ENCODE assay signal across 29 cellular contexts in the genomic region with DNA sequence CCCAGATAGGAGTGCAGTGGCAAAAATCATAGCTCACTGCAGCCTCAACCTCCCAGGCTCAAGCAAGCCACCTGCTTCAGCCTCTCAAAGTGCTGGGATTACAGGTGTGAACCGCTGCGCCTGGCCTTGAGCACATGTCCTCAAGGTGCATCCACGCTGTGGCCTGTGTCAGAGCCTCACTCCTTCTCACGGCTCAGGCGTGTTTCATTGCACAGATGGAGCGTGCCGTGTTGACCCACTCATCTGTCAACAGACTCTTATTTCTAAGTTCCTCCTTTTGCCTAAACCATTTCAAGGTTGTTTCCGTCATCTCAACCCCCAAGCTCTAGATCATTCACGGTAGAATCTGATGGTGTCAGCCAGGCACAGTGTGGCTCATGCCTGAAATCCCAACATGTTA. TPM values are rescaled to one million over a fixed set of nuclear protein-coding genes. Genes with fewer than 3 reads are reported as not detected.
DNase-seq lines count a peak whose midpoint lies in the region; ATAC-seq, FAIRE-seq and TF ChIP-seq lines count a peak whose summit lies in the region.
"Had no signal": no experiment of that assay in that cellular context is flagged by ENCODE, and none has a peak within 500 bp of the region (broad histone marks: within the 10 kb centered on the region; RNA-seq: fewer than 3 reads in every experiment).

No MANE protein-coding gene starts in this region.

- H3K9me1 ChIP-seq in K562 (ENCODE audit: control insufficient read depth, insufficient read depth, low read length): no peaks in the 10 kb centered on the region

- no peak for ATAC-seq in HepG2
- no peak for ATAC-seq in right lobe of liver
- ATAC-seq in K562: no peak
- ATAC-seq in HG02588 (IDR thresholded peaks at IDR 0.05; ENCODE audit: unreplicated experiment): no peak
- ATAC-seq in HG03342 (IDR thresholded peaks at IDR 0.05; ENCODE audit: unreplicated experiment): no peak
- ATAC-seq: Panc1, T-cell had no signal

- H3K79me2 ChIP-seq in HepG2 (ENCODE audit: insufficient read depth, low read length) (no peaks in the 10 kb centered on the region), K562 (ENCODE audit: control insufficient read depth, insufficient read depth, low read length) (no peaks in the 10 kb centered on the region)

- H3K9me3 ChIP-seq in HepG2 (ENCODE audit: low read length) (peaks cover 5% of the 10 kb centered on the region; the same call in 1 of the 2 replicates), right lobe of liver (no peaks in the 10 kb centered on the region), K562 (replicated peaks; ENCODE audit: control insufficient read depth, insufficient read depth, low read depth, low read length) (no peaks in the 10 kb centered on the region; the same call in none of the 2 replicates), small intestine (ENCODE audit: control insufficient read depth, low read depth) (no peaks in the 10 kb centered on the region)

- POLR2A ChIA-PET in HepG2 (lab: Yijun Ruan, JAX) (no interaction called here), K562 (lab: Yijun Ruan, JAX) (interaction anchor here (0.6 to 1.2 kb wide), 3 partner anchors 13 to 480 kb away, joined by 3 to 5 read pairs (median 4); no protein-coding TSS in a partner anchor)

- no peak for TF ChIP-seq RAD21 in HepG2 (CRISPR knock-in tag; IDR thresholded peaks at IDR 0.05)
- no peak for TF ChIP-seq RAD21 in K562 (CRISPR knock-in tag; conservative IDR thresholded peaks at IDR 0.05 in 1 of 2, IDR thresholded peaks at IDR 0.05 in 1 of 2)

- H3K9ac ChIP-seq in HepG2 (ENCODE audit: insufficient read depth, low read depth, low read length): no peak overlapping the region
- no peak overlapping the region for H3K9ac ChIP-seq in K562 (ENCODE audit: insufficient read depth in 1 of 2, low read depth in 2 of 2, low read length in 2 of 2)
- H3K9ac ChIP-seq: GM23248, SK-N-SH had no signal

- no TSS peak for BruUV-seq in HepG2 (replicated peaks; lab: Mats Ljungman, UMichigan)
- BruUV-seq in K562 (replicated peaks; lab: Mats Ljungman, UMichigan): no TSS peak

- TF ChIP-seq POLR2A in HepG2 (IDR thresholded peaks at IDR 0.05; ENCODE audit: insufficient read depth in 1 of 2, low read depth in 2 of 2, low read length in 2 of 2): no peak
- no peak for TF ChIP-seq POLR2A in right lobe of liver (IDR thresholded peaks at IDR 0.05)
- no peak for TF ChIP-seq POLR2A in K562 (conservative IDR thresholded peaks at IDR 0.05)

- no peak overlapping the region for H3K4me2 ChIP-seq in HepG2 (ENCODE audit: low read depth, low read length)
- no peak overlapping the region for H3K4me2 ChIP-seq in K562 (ENCODE audit: insufficient read depth, low read length)
- H3K4me2 ChIP-seq: SK-N-SH had no signal

- CTCF ChIA-PET in HepG2 (lab: Yijun Ruan, JAX; ENCODE audit: low intra/inter-chr PET ratio, low total read pairs) (no interaction called here), K562 (lab: Yijun Ruan, JAX; ENCODE audit: low intra/inter-chr PET ratio) (no interaction called here)

- in situ Hi-C loops in HepG2 (cut with HindIII; ENCODE audit: extremely low pct_ligation_motif_present, low pct_unique_long_range_greater_than_20kb) (no loop called here), K562 (cut with MboI) (no loop called here)

- 21% methylated on average over 6 of the region's 9 CpGs for WGBS in HepG2 (ENCODE audit: low lambda C conversion rate)
- WGBS in right lobe of liver (ENCODE audit: insufficient coverage, low coverage, low lambda C conversion rate, missing lambda C conversion rate): 54% methylated on average over 4 of the region's 9 CpGs
- 6% methylated on average over 9 of the region's 9 CpGs for WGBS in K562 (ENCODE audit: insufficient coverage, low coverage, missing lambda C conversion rate)
- whole genome bisulfite sequencing in small intestine, 3 donors: 62 to 80% (median 70%) methylated on average over 9 of the region's 9 CpGs

- H3K27ac ChIP-seq in HepG2 (ENCODE audit: extremely low read length, insufficient read depth, low read length): no peak overlapping the region
- no peak overlapping the region for H3K27ac ChIP-seq in right lobe of liver
- no peak overlapping the region for H3K27ac ChIP-seq in K562 (ENCODE audit: extremely low read depth, low read depth, low read length)
- H3K27ac ChIP-seq in small intestine (ENCODE audit: low read depth in 1 of 2, low read length in 1 of 2): no peak overlapping the region
- H3K27ac ChIP-seq: C4-2B, GM23248, HL-60 had no signal

- intact Hi-C loops in HepG2 (cut with micrococcal nuclease; ENCODE audit: unreplicated experiment): no loop called here
- intact Hi-C loops in right lobe of liver (cut with DNase I): loop anchor here in 1 of 2 donors (10.0 kb wide), 1 partner anchor 229 kb away; no protein-coding TSS in a partner anchor
- intact Hi-C loops in K562 (cut with micrococcal nuclease): no loop called here

- H3K4me1 ChIP-seq in HepG2 (ENCODE audit: insufficient read depth, low read length): peaks cover 8% of the 10 kb centered on the region
- no peaks in the 10 kb centered on the region for H3K4me1 ChIP-seq in right lobe of liver
- peaks cover 3 to 27% of the 10 kb centered on the region in 2 experiments; a peak in 3 of 5 replicates for H3K4me1 ChIP-seq in K562 (replicated peaks in 1 of 2; ENCODE audit: control insufficient read depth in 2 of 2, insufficient read depth in 2 of 2, low read length in 2 of 2)
- no peaks in the 10 kb centered on the region for H3K4me1 ChIP-seq in small intestine (ENCODE audit: control insufficient read depth in 2 of 2, insufficient read depth in 1 of 2, low read depth in 1 of 2, low read length in 1 of 2)

- H2AFZ ChIP-seq in HepG2 (ENCODE audit: low read length) (no peak overlapping the region), K562 (ENCODE audit: low read depth, low read length) (no peak overlapping the region)
- H2AFZ ChIP-seq: GM23248 had no signal

- no peaks in the 10 kb centered on the region for H4K20me1 ChIP-seq in HepG2 (ENCODE audit: insufficient read depth, low read length)
- H4K20me1 ChIP-seq in K562 (replicated peaks; ENCODE audit: control insufficient read depth, insufficient read depth, low read length): no peaks in the 10 kb centered on the region

- DNase-seq in HepG2 (ENCODE audit: low spot score) (no peak), right lobe of liver (no peak), NOMO-1 treated with dmso at 0.1 percent for 144 hours (lab: John Stamatoyannopoulos, UW; ENCODE audit: unreplicated experiment) (peak; percentile 28), K562 (ENCODE audit: extremely low read depth in 1 of 4, low spot score in 3 of 4) (no peak), small intestine (no peak), dermis blood vessel endothelial cell (no peak)
- DNase-seq: 8988T; Calu3; CD8-positive, alpha-beta memory T cell; GM23248; H9; HFFc6; NCI-H1105 treated with DMSO at 0.1 percent for 48 hours; NCI-H2029 treated with DMSO at 0.1 percent for 48 hours; NCI-H2171 treated with DMSO at 0.1 percent for 48 hours; NCI-H524 treated with DMSO at 0.1 percent for 48 hours; SIG-M5; SK-N-SH; T-cell had no signal

- H3K4me3 ChIP-seq in HepG2 (replicated peaks in 1 of 3; ENCODE audit: insufficient read depth in 1 of 3, low read depth in 2 of 3, low read length in 3 of 3) (no peak overlapping the region), right lobe of liver (no peak overlapping the region), K562 (no peak overlapping the region), small intestine (ENCODE audit: low read depth in 1 of 2, low read length in 2 of 2) (no peak overlapping the region)
- H3K4me3 ChIP-seq: GM23248 had no signal

- no peaks in the 10 kb centered on the region for H3K36me3 ChIP-seq in HepG2 (replicated peaks in 1 of 2; ENCODE audit: control insufficient read depth in 1 of 2, insufficient read depth in 2 of 2, low read length in 2 of 2)
- no peaks in the 10 kb centered on the region for H3K36me3 ChIP-seq in right lobe of liver
- H3K36me3 ChIP-seq in K562 (ENCODE audit: control insufficient read depth, insufficient read depth, low read length): no peaks in the 10 kb centered on the region
- H3K36me3 ChIP-seq in small intestine (ENCODE audit: control insufficient read depth in 2 of 2, insufficient read depth in 2 of 2, low read length in 2 of 2): no peaks in the 10 kb centered on the region

- no peak for TF ChIP-seq CTCF in HepG2 (CRISPR knock-in tag; IDR thresholded peaks at IDR 0.05)
- TF ChIP-seq CTCF in right lobe of liver (IDR thresholded peaks at IDR 0.05): no peak
- TF ChIP-seq CTCF in K562 (IDR thresholded peaks at IDR 0.05 in 2 of 3, conservative IDR thresholded peaks at IDR 0.05 in 1 of 3; ENCODE audit: insufficient read depth in 2 of 3, low read depth in 1 of 3, low read length in 3 of 3): no peak

- H3K27me3 ChIP-seq in HepG2 (ENCODE audit: control insufficient read depth in 1 of 2, insufficient read depth in 2 of 2, low read length in 2 of 2): peaks cover 13 to 58% of the 10 kb centered on the region in 2 experiments
- H3K27me3 ChIP-seq in right lobe of liver: peaks cover 0 to 13% of the 10 kb centered on the region in 2 donors
- peaks cover 2 to 21% of the 10 kb centered on the region in 2 experiments; a peak in 3 of 5 replicates for H3K27me3 ChIP-seq in K562 (ENCODE audit: control insufficient read depth in 2 of 2, insufficient read depth in 2 of 2, low read length in 2 of 2)
- peaks cover 0 to 14% of the 10 kb centered on the region in 2 donors for H3K27me3 ChIP-seq in small intestine (ENCODE audit: control insufficient read depth in 2 of 2, insufficient read depth in 2 of 2, low read length in 2 of 2)

- TF ChIP-seq EP300 in HepG2 (IDR thresholded peaks at IDR 0.05; ENCODE audit: low read depth in 2 of 2, low read length in 2 of 2) (no peak), HepG2 (CRISPR knock-in tag; IDR thresholded peaks at IDR 0.05; ENCODE audit: borderline replicate concordance) (no peak), K562 (IDR thresholded peaks at IDR 0.05; ENCODE audit: low read length) (no peak)

- FAIRE-seq in HepG2 (lab: Jason Lieb, UNC): no peak
- FAIRE-seq in K562 (lab: Jason Lieb, UNC): no peak
- no peak for FAIRE-seq in small intestine (lab: Jason Lieb, UNC)
- FAIRE-seq: G401.6, GM12892 had no signal

RNA-seq across cellular contexts. Expression of gene ATP8B3, which starts 28.2 kb away (rescaled TPM):
- total RNA-seq in HepG2 (2016; rRNA removed; fragmentation: Illumina TruSeq; extraction: Trizol) (1.8 and 2.6 TPM in 2 replicates), right lobe of liver (1 to 10 TPM in 5 of 6 experiments, under 1 TPM in 1; 0.86 to 5.7 (median 3.1) TPM), K562 (2014; rRNA removed) (3.2 and 5.0 TPM in 2 replicates), K562 (2014; rRNA removed; fragmentation: Illumina TruSeq; extraction: Trizol) (3.2 and 3.6 TPM in 2 replicates), K562 (2015; rRNA removed; fragmentation: Illumina TruSeq; extraction: Trizol) (3.8 and 4.3 TPM in 2 replicates), K562 (2021) (12.3 and 13.2 TPM in 2 replicates), dermis blood vessel endothelial cell (0.85 and 1.2 TPM in 2 replicates)
- total RNA-seq in HepG2 (2016; cell fraction: cytosol; rRNA removed; fragmentation: Illumina TruSeq; extraction: Trizol; ENCODE audit: low read depth): 0.35 and 0.40 TPM in 2 replicates
- total RNA-seq in HepG2 (2016; cell fraction: insoluble cytoplasmic fraction; rRNA removed; fragmentation: Illumina TruSeq; extraction: Trizol): 1.8 and 2.6 TPM in 2 replicates
- 1.2 and 1.7 TPM in 2 replicates for total RNA-seq in HepG2 (2016; cell fraction: membrane; rRNA removed; fragmentation: Illumina TruSeq; extraction: Trizol)
- total RNA-seq in HepG2 (2016; cell fraction: nucleus; rRNA removed; fragmentation: Illumina TruSeq; extraction: Trizol): 1.9 and 3.5 TPM in 2 replicates
- polyA plus RNA-seq in HepG2 (2011; rRNA removed) (5.8 and 5.9 TPM in 2 replicates), K562 (2011; rRNA removed) (8.3 and 13.2 TPM in 2 replicates), K562 (2014; fragmentation: Illumina TruSeq; extraction: Trizol) (6.0 and 6.4 TPM in 2 replicates), K562 (2014; fragmentation: Nextera tagmentation; extraction: Ambion mirVana) (1 to 10 TPM; 1.2 to 2.2 TPM), K562 (2014; rRNA removed) (10.1 and 11.9 TPM in 2 replicates), small intestine (under 1 TPM in 2 of 3 donors, not detected in 1; 0.45 to 0.52 TPM)
- polyA plus RNA-seq in HepG2 (2011; cell fraction: cytosol; rRNA removed): 3.8 and 4.8 TPM in 2 replicates
- polyA plus RNA-seq in HepG2 (2011; cell fraction: nucleus; rRNA removed): 10.6 and 12.8 TPM in 2 replicates
- 2.4 and 2.5 TPM in 2 replicates for polyA plus RNA-seq in HepG2 (2012)
- polyA plus RNA-seq in HepG2 (2016; cell fraction: cytosol; fragmentation: Illumina TruSeq; extraction: Trizol; ENCODE audit: low read depth): 0.36 and 0.59 TPM in 2 replicates
- 1.1 and 2.2 TPM in 2 replicates for polyA plus RNA-seq in HepG2 (2016; cell fraction: insoluble cytoplasmic fraction; fragmentation: Illumina TruSeq; extraction: Trizol; ENCODE audit: low read depth)
- 0.69 and 0.98 TPM in 2 replicates for polyA plus RNA-seq in HepG2 (2016; cell fraction: membrane; fragmentation: Illumina TruSeq; extraction: Trizol; ENCODE audit: low read depth)
- 9.6 and 11.4 TPM in 2 replicates for polyA plus RNA-seq in HepG2 (2016; cell fraction: nucleus; fragmentation: Illumina TruSeq; extraction: Trizol; ENCODE audit: insufficient read depth, low read depth)
- 10.3 and 16.8 TPM in 2 replicates for polyA minus RNA-seq in HepG2 (2011; rRNA and poly(A)+ RNA removed; ENCODE audit: low replicate concordance)
- polyA minus RNA-seq in HepG2 (2011; cell fraction: cytosol; rRNA and poly(A)+ RNA removed): 4.6 and 5.4 TPM in 2 replicates
- polyA minus RNA-seq in HepG2 (2011; cell fraction: nucleus; rRNA and poly(A)+ RNA removed): 2.7 and 3.0 TPM in 2 replicates
- 40.7 and 89.4 TPM in 2 replicates for total RNA-seq in K562 (2011; cell fraction: chromatin; rRNA removed; ENCODE audit: low replicate concordance)
- total RNA-seq in K562 (2011; cell fraction: nucleolus; rRNA removed): 37.1 and 44.7 TPM in 2 replicates
- 35.0 and 38.7 TPM in 2 replicates for total RNA-seq in K562 (2011; cell fraction: nucleoplasm; rRNA removed)
- 12.0 and 13.1 TPM in 2 replicates for polyA plus RNA-seq in K562 (2011; cell fraction: cytosol; rRNA removed)
- polyA plus RNA-seq in K562 (2011; cell fraction: nucleus; rRNA removed): 36.1 and 44.4 TPM in 2 replicates
- polyA plus RNA-seq in K562 (2012): 5.6 and 7.6 TPM in 2 replicates
- polyA minus RNA-seq in K562 (2011; rRNA and poly(A)+ RNA removed): 9.7 and 10.4 TPM in 2 replicates
- 7.3 and 10.2 TPM in 2 replicates for polyA minus RNA-seq in K562 (2011; cell fraction: cytosol; rRNA and poly(A)+ RNA removed)
- polyA minus RNA-seq in K562 (2011; cell fraction: nucleus; rRNA and poly(A)+ RNA removed): 5.4 and 7.0 TPM in 2 replicates

RNA-seq across cellular contexts. Expression of gene ONECUT3, which starts 30.6 kb away (rescaled TPM):
- total RNA-seq in HepG2 (2016; rRNA removed; fragmentation: Illumina TruSeq; extraction: Trizol): not detected in 2 replicates
- total RNA-seq in HepG2 (2016; cell fraction: cytosol; rRNA removed; fragmentation: Illumina TruSeq; extraction: Trizol; ENCODE audit: low read depth): not detected in 2 replicates
- total RNA-seq in HepG2 (2016; cell fraction: insoluble cytoplasmic fraction; rRNA removed; fragmentation: Illumina TruSeq; extraction: Trizol): not detected in 2 replicates
- not detected in 2 replicates for total RNA-seq in HepG2 (2016; cell fraction: membrane; rRNA removed; fragmentation: Illumina TruSeq; extraction: Trizol)
- not detected in 2 replicates for total RNA-seq in HepG2 (2016; cell fraction: nucleus; rRNA removed; fragmentation: Illumina TruSeq; extraction: Trizol)
- under 0.01 and 0.01 TPM in 2 replicates for polyA plus RNA-seq in HepG2 (2011; rRNA removed)
- polyA plus RNA-seq in HepG2 (2011; cell fraction: cytosol; rRNA removed): 0.01 TPM in 1 of 2 replicates, not detected in the other
- 0.03 TPM in 1 of 2 replicates, not detected in the other for polyA plus RNA-seq in HepG2 (2011; cell fraction: nucleus; rRNA removed)
- not detected in 2 replicates for polyA plus RNA-seq in HepG2 (2012)
- not detected in 2 replicates for polyA plus RNA-seq in HepG2 (2016; cell fraction: cytosol; fragmentation: Illumina TruSeq; extraction: Trizol; ENCODE audit: low read depth)
- polyA plus RNA-seq in HepG2 (2016; cell fraction: insoluble cytoplasmic fraction; fragmentation: Illumina TruSeq; extraction: Trizol; ENCODE audit: low read depth): 0.02 TPM in 1 of 2 replicates, not detected in the other
- polyA plus RNA-seq in HepG2 (2016; cell fraction: membrane; fragmentation: Illumina TruSeq; extraction: Trizol; ENCODE audit: low read depth): not detected in 2 replicates
- polyA plus RNA-seq in HepG2 (2016; cell fraction: nucleus; fragmentation: Illumina TruSeq; extraction: Trizol; ENCODE audit: insufficient read depth, low read depth): not detected in 2 replicates
- not detected in 2 replicates for polyA minus RNA-seq in HepG2 (2011; rRNA and poly(A)+ RNA removed; ENCODE audit: low replicate concordance)
- polyA minus RNA-seq in HepG2 (2011; cell fraction: cytosol; rRNA and poly(A)+ RNA removed): not detected in 2 replicates
- not detected in 2 replicates for polyA minus RNA-seq in HepG2 (2011; cell fraction: nucleus; rRNA and poly(A)+ RNA removed)
- not detected for total RNA-seq in right lobe of liver
- total RNA-seq in K562 (2011; cell fraction: chromatin; rRNA removed; ENCODE audit: low replicate concordance): 0.12 TPM in 1 of 2 replicates, not detected in the other
- total RNA-seq in K562 (2011; cell fraction: nucleolus; rRNA removed): not detected in 2 replicates
- 0.08 TPM in 1 of 2 replicates, not detected in the other for total RNA-seq in K562 (2011; cell fraction: nucleoplasm; rRNA removed)
- total RNA-seq in K562 (2014; rRNA removed): not detected in 2 replicates
- not detected in 2 replicates for total RNA-seq in K562 (2014; rRNA removed; fragmentation: Illumina TruSeq; extraction: Trizol)
- total RNA-seq in K562 (2015; rRNA removed; fragmentation: Illumina TruSeq; extraction: Trizol): not detected in 2 replicates
- not detected in 2 replicates for total RNA-seq in K562 (2021)
- 0.01 TPM in 1 of 2 replicates, not detected in the other for polyA plus RNA-seq in K562 (2011; rRNA removed)
- polyA plus RNA-seq in K562 (2011; cell fraction: cytosol; rRNA removed): 0.01 and 0.04 TPM in 2 replicates
- polyA plus RNA-seq in K562 (2011; cell fraction: nucleus; rRNA removed): 0.06 and 0.14 TPM in 2 replicates
- 0.01 and 0.07 TPM in 2 replicates for polyA plus RNA-seq in K562 (2012)
- polyA plus RNA-seq in K562 (2014; fragmentation: Illumina TruSeq; extraction: Trizol): not detected in 2 replicates
- not detected for polyA plus RNA-seq in K562 (2014; fragmentation: Nextera tagmentation; extraction: Ambion mirVana)
- polyA plus RNA-seq in K562 (2014; rRNA removed): not detected in 2 replicates
- 0.03 TPM in 1 of 2 replicates, not detected in the other for polyA minus RNA-seq in K562 (2011; rRNA and poly(A)+ RNA removed)
- polyA minus RNA-seq in K562 (2011; cell fraction: cytosol; rRNA and poly(A)+ RNA removed): not detected in 2 replicates
- not detected in 2 replicates for polyA minus RNA-seq in K562 (2011; cell fraction: nucleus; rRNA and poly(A)+ RNA removed)
- under 1 TPM; under 0.01 to 0.22 (median 0.07) TPM for polyA plus RNA-seq in small intestine
- total RNA-seq in dermis blood vessel endothelial cell: not detected in 2 replicates
- total RNA-seq: CD8-positive, alpha-beta memory T cell; Daoy; GM23248; HFFc6; HT-29; M059J had no signal
- polyA plus RNA-seq: CD8-positive, alpha-beta memory T cell; GM23248; SK-N-SH had no signal

Comparison
In these comparisons a context has a peak if more than half of its experiments do, and no peak if none do; other contexts are left out.
1. Of the 241 proteins assayed by ChIP-seq in both HepG2 and K562: peak only in HepG2: MNT; only in K562: BHLHE40, MAX and MEIS2; in both: none; in neither: 235; mixed calls (peak in some experiments, not most) for 2.